ENCODE assay signal across 8 cellular contexts in genomic region chr9:113581865-113582697, GRCh38.
DNase-seq lines count a peak whose midpoint lies in the region; ATAC-seq and TF ChIP-seq lines count a peak whose summit lies in the region.

No MANE protein-coding gene starts in this region.

- H3K9me3 ChIP-seq in heart left ventricle = no peaks in the 10 kb centered on the region

- H3K36me3 ChIP-seq in heart left ventricle = peaks cover 0 to 41% (median 29%) of the 10 kb centered on the region in 9 donors

- peak overlapping the region in 5 of 12 donors; percentile 2 to 50 (median 12) for H3K4me3 ChIP-seq in heart left ventricle

- WGBS in heart left ventricle, 4 donors = 27 to 37% (median 36%) methylated on average over 12 to 17 of the region's 17 CpGs

- intact Hi-C loops in heart left ventricle (cut with DNase I) = loop anchor here in 6 of 10 donors (5.0 to 10.0 kb wide), 4 partner anchors 50 to 307 kb away; partner anchors contain the start of genes CDC26 (in 2 of the 6) and PRPF4 (in 2 of the 6)

- no peak for TF ChIP-seq POLR2A in heart left ventricle (IDR thresholded peaks at IDR 0.05)

- ATAC-seq in GM18498 (IDR thresholded peaks at IDR 0.05; ENCODE audit: unreplicated experiment) = peak; percentile 84
- peak; percentile 86 for ATAC-seq in HG02623 (IDR thresholded peaks at IDR 0.05; ENCODE audit: unreplicated experiment)
- ATAC-seq in heart left ventricle = peak; percentile 40 to 77 (median 69)

- no peaks in the 10 kb centered on the region for H3K27me3 ChIP-seq in heart left ventricle

- peak in 11 of 12 donors; percentile 20 to 60 (median 36) for TF ChIP-seq CTCF in heart left ventricle (IDR thresholded peaks at IDR 0.05)

- peak overlapping the region; percentile 7 to 99 (median 84) for H3K27ac ChIP-seq in heart left ventricle

- H3K4me1 ChIP-seq in heart left ventricle = peaks cover 19 to 92% (median 82%) of the 10 kb centered on the region in 12 donors

- DNase-seq in OCI-M1 (lab: John Stamatoyannopoulos, UW) (peak; percentile 93), heart left ventricle (peak; percentile 80 to 91 (median 81)), smooth muscle cell of the brain vasculature (ENCODE audit: low read depth, low spot score) (peak; percentile 81), NCI-H1105 (lab: John Stamatoyannopoulos, UW) (no peak), NCI-H146 treated with DMSO at 0.1 percent for 48 hours (lab: John Stamatoyannopoulos, UW; ENCODE audit: unreplicated experiment) (no peak)
- peak; percentile 17 to 58 (median 35) for DNase-seq in activated naive CD4-positive, alpha-beta T cell (lab: John Stamatoyannopoulos, UW)

Comparison
In these comparisons a context has a peak if more than half of its experiments do, and no peak if none do; other contexts are left out.
1. DNase-seq: peak in OCI-M1 (single experiment), activated naive CD4-positive, alpha-beta T cell (4 of 4), heart left ventricle (5 of 5) and smooth muscle cell of the brain vasculature (single experiment); none in NCI-H1105 (single experiment) and NCI-H146 treated with DMSO at 0.1 percent for 48 hours (single experiment).
2. Peak in every context shown above with its lines, with median percentiles within 50 percentile points of each other: ATAC-seq.